Comparison of ENCODE assay signal across 18 cellular contexts in the genomic region with DNA sequence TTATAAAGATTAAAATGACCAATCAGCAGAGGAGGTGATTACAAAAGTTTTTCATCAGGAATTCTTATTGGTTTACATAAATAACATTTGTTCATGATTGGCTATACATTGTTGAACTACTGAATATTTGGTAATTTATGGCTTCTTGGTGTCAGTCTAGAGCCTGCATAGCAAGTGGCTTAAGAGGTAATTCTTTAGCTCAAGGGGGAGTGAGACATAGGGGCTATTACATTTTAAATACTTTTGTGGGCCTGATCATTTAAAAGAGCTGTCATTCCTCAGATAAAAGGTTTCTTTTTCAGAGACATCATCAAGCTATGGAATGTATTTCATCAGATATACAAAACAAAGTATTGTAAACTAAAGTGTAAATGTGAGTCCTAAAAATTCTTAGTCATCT.
A peak's percentile ranks its signal among the peaks of the same experiment; 100 is the strongest.
DNase-seq lines count a peak whose midpoint lies in the region; ATAC-seq and TF ChIP-seq lines count a peak whose summit lies in the region.
"Had no signal": no experiment of that assay in that cellular context is flagged by ENCODE, and none has a peak within 500 bp of the region (broad histone marks: within the 10 kb centered on the region; RNA-seq: fewer than 3 reads in every experiment).

No MANE protein-coding gene starts in this region.

- peaks cover 20% of the 10 kb centered on the region for H3K36me3 Mint-ChIP-seq in Caco-2 (ENCODE audit: insufficient read depth, unreplicated experiment)
- no peaks in the 10 kb centered on the region for H3K36me3 Mint-ChIP-seq in activated B cell treated with CpG ODN at 0.5 μM for 24 hours (ENCODE audit: low read depth)
- H3K36me3 Mint-ChIP-seq in mesothelial cell of epicardium = peaks cover 2% of the 10 kb centered on the region
- H3K36me3 Mint-ChIP-seq: CD8-positive, alpha-beta T cell had no signal

- peaks cover 15% of the 10 kb centered on the region; the same call in 1 of the 2 replicates for H3K9me3 ChIP-seq in Caco-2
- H3K9me3 ChIP-seq: BLaER1 treated with 17β-estradiol and CSF1 and Interleukin-3, amounts not matched to agents 10 nM and 100 nM had no signal

- no peak overlapping the region for H3K4me3 ChIP-seq in Caco-2 (ENCODE audit: low read depth, low read length)
- H3K4me3 ChIP-seq: BLaER1 treated with 17β-estradiol and CSF1 and Interleukin-3, amounts not matched to agents 10 nM and 100 nM had no signal

- 0 out of 2 replicates have a peak, but pooled peaks cover 2% of the 10 kb centered on the region for H3K36me3 ChIP-seq in Caco-2 (ENCODE audit: control insufficient read depth, insufficient read depth, low read length)
- H3K36me3 ChIP-seq: BLaER1 treated with 17β-estradiol and CSF1 and Interleukin-3, amounts not matched to agents 10 nM and 100 nM had no signal

- H3K27me3 ChIP-seq in Caco-2 (replicated peaks; ENCODE audit: control insufficient read depth, insufficient read depth, low read length) = no peaks in the 10 kb centered on the region
- H3K27me3 ChIP-seq: BLaER1 treated with 17β-estradiol and CSF1 and Interleukin-3, amounts not matched to agents 10 nM and 100 nM had no signal

- H3K9me3 Mint-ChIP-seq in Caco-2 (ENCODE audit: unreplicated experiment) (peaks cover 49% of the 10 kb centered on the region), activated B cell treated with CpG ODN at 0.5 μM for 24 hours (peaks cover 8% of the 10 kb centered on the region), mesothelial cell of epicardium (peaks cover 13% of the 10 kb centered on the region)
- no peaks in the 10 kb centered on the region for H3K9me3 Mint-ChIP-seq in stimulated activated naive CD8-positive, alpha-beta T cell treated with anti-CD3 and anti-CD28 coated beads, Interleukin-15, amount 100 ng/mL, for 72 hours
- H3K9me3 Mint-ChIP-seq: CD4-positive, alpha-beta T cell; CD8-positive, alpha-beta T cell had no signal

- TF ChIP-seq CTCF in Caco-2 (IDR thresholded peaks at IDR 0.05; ENCODE audit: insufficient read depth in 1 of 2, low read depth in 1 of 2, low read length in 1 of 2, severe bottlenecking in 1 of 2, unreplicated experiment in 1 of 2) (no peak), activated B cell treated with CpG ODN at 0.5 μM for 24 hours (IDR thresholded peaks at IDR 0.05) (no peak), mesothelial cell of epicardium (IDR thresholded peaks at IDR 0.05; ENCODE audit: unreplicated experiment) (no peak)

- peaks cover 25% of the 10 kb centered on the region for H3K4me1 ChIP-seq in Caco-2

- DNase-seq in Caco-2 (peak in 1 of 2 experiments; percentile 57), HEK293T (ENCODE audit: extremely low spot score) (no peak), activated B cell treated with CpG ODN at 0.5 μM for 24 hours (no peak), mesothelial cell of epicardium (ENCODE audit: low spot score in 2 of 2, unreplicated experiment in 2 of 2) (no peak), NAMALWA (ENCODE audit: low spot score) (no peak)
- DNase-seq in stimulated activated naive CD8-positive, alpha-beta T cell treated with anti-CD3 and anti-CD28 coated beads, Interleukin-15, amount 100 ng/mL, for 72 hours = no peak
- DNase-seq in activated naive CD4-positive, alpha-beta T cell (lab: John Stamatoyannopoulos, UW) = no peak
- DNase-seq: 8988T; ACHN; CD4-positive, alpha-beta T cell; CD8-positive, alpha-beta T cell; DMS 273 treated with DMSO at 0.1 percent for 48 hours; DMS153; DMS53; DMS79; DND-41; GF-D8 had no signal

- H3K27ac Mint-ChIP-seq in Caco-2 (ENCODE audit: unreplicated experiment) (peak overlapping the region; percentile 59), activated B cell treated with CpG ODN at 0.5 μM for 24 hours (peak overlapping the region; percentile 46), mesothelial cell of epicardium (no peak overlapping the region)
- H3K27ac Mint-ChIP-seq in stimulated activated naive CD8-positive, alpha-beta T cell treated with anti-CD3 and anti-CD28 coated beads, Interleukin-15, amount 100 ng/mL, for 72 hours = no peak overlapping the region
- H3K27ac Mint-ChIP-seq: CD4-positive, alpha-beta T cell; CD8-positive, alpha-beta T cell had no signal

- no peak for ATAC-seq in activated B cell treated with CpG ODN at 0.5 μM for 24 hours (ENCODE audit: low read depth)
- no peak for ATAC-seq in stimulated activated naive CD8-positive, alpha-beta T cell treated with anti-CD3 and anti-CD28 coated beads, Interleukin-15, amount 100 ng/mL, for 72 hours
- ATAC-seq: CD8-positive, alpha-beta T cell had no signal

- peaks cover 22% of the 10 kb centered on the region for H3K4me1 Mint-ChIP-seq in Caco-2 (ENCODE audit: low read depth, unreplicated experiment)
- H3K4me1 Mint-ChIP-seq in activated B cell treated with CpG ODN at 0.5 μM for 24 hours = peaks cover 62% of the 10 kb centered on the region
- peaks cover 26% of the 10 kb centered on the region for H3K4me1 Mint-ChIP-seq in mesothelial cell of epicardium
- no peaks in the 10 kb centered on the region for H3K4me1 Mint-ChIP-seq in stimulated activated naive CD8-positive, alpha-beta T cell treated with anti-CD3 and anti-CD28 coated beads, Interleukin-15, amount 100 ng/mL, for 72 hours

- CTCF ChIA-PET in Caco-2 (lab: Charles Lee) = no interaction called here
- CTCF ChIA-PET in HEK293T (lab: Yijun Ruan, JAX) = no interaction called here
- CTCF ChIA-PET in activated B cell treated with CpG ODN at 0.5 μM for 24 hours (lab: Charles Lee) = no interaction called here

- H3K4me3 Mint-ChIP-seq in Caco-2 (ENCODE audit: unreplicated experiment) (no peak overlapping the region), activated B cell treated with CpG ODN at 0.5 μM for 24 hours (no peak overlapping the region), mesothelial cell of epicardium (no peak overlapping the region)
- H3K4me3 Mint-ChIP-seq in stimulated activated naive CD8-positive, alpha-beta T cell treated with anti-CD3 and anti-CD28 coated beads, Interleukin-15, amount 100 ng/mL, for 72 hours = no peak overlapping the region
- H3K4me3 Mint-ChIP-seq: CD4-positive, alpha-beta T cell; CD8-positive, alpha-beta T cell had no signal

- POLR2A ChIA-PET in Caco-2 (lab: Charles Lee) (interaction anchor here (1.4 kb wide), 1 partner anchor 9 kb away, joined by 9 read pairs; no protein-coding TSS in a partner anchor), HEK293T (lab: Yijun Ruan, JAX) (no interaction called here), activated B cell treated with CpG ODN at 0.5 μM for 24 hours (lab: Charles Lee) (no interaction called here)

- no peaks in the 10 kb centered on the region for H3K27me3 Mint-ChIP-seq in Caco-2 (ENCODE audit: insufficient read depth, unreplicated experiment)
- no peaks in the 10 kb centered on the region for H3K27me3 Mint-ChIP-seq in activated B cell treated with CpG ODN at 0.5 μM for 24 hours
- H3K27me3 Mint-ChIP-seq in mesothelial cell of epicardium (ENCODE audit: low read depth) = peaks cover 19% of the 10 kb centered on the region
- no peaks in the 10 kb centered on the region for H3K27me3 Mint-ChIP-seq in stimulated activated naive CD8-positive, alpha-beta T cell treated with anti-CD3 and anti-CD28 coated beads, Interleukin-15, amount 100 ng/mL, for 72 hours
- H3K27me3 Mint-ChIP-seq: CD4-positive, alpha-beta T cell had no signal

- intact Hi-C loops in Caco-2 (cut with micrococcal nuclease; ENCODE audit: unreplicated experiment) = loop anchor here (1.0 kb wide), 2 partner anchors 9 to 337 kb away; no protein-coding TSS in a partner anchor
- intact Hi-C loops in activated B cell treated with CpG ODN at 0.5 μM for 24 hours (cut with micrococcal nuclease) = no loop called here

- no TSS peak for BruUV-seq in Caco-2 (replicated peaks; lab: Mats Ljungman, UMichigan)

TF ChIP-seq in HEK293T, 16 proteins besides CTCF, POLR2A, EP300 and RAD21:
- TF ChIP-seq, protein P1, sequence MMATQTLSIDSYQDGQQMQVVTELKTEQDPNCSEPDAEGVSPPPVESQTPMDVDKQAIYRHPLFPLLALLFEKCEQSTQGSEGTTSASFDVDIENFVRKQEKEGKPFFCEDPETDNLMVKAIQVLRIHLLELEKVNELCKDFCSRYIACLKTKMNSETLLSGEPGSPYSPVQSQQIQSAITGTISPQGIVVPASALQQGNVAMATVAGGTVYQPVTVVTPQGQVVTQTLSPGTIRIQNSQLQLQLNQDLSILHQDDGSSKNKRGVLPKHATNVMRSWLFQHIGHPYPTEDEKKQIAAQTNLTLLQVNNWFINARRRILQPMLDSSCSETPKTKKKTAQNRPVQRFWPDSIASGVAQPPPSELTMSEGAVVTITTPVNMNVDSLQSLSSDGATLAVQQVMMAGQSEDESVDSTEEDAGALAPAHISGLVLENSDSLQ (IDR thresholded peaks at IDR 0.05) = peak; percentile 58; the same call in 1 of the 2 replicates
- no peak for TF ChIP-seq HDGF (IDR thresholded peaks at IDR 0.05; ENCODE audit: borderline replicate concordance)

Comparison
In these comparisons a context has a peak if more than half of its experiments do, and no peak if none do; other contexts are left out.
1. H3K27ac Mint-ChIP-seq: peak in Caco-2 (single experiment) and activated B cell treated with CpG ODN at 0.5 μM for 24 hours (single experiment); none in mesothelial cell of epicardium (single experiment) and stimulated activated naive CD8-positive, alpha-beta T cell treated with anti-CD3 and anti-CD28 coated beads, Interleukin-15, amount 100 ng/mL, for 72 hours (0 of 2).